21 cellular contexts compared by ENCODE assay signal in genomic region chr3:117165611-117166051, GRCh38.
DNase-seq lines count a peak whose midpoint lies in the region; ATAC-seq and TF ChIP-seq lines count a peak whose summit lies in the region.
"Had no signal": no experiment of that assay in that cellular context is flagged by ENCODE, and none has a peak within 500 bp of the region (broad histone marks: within the 10 kb centered on the region; RNA-seq: fewer than 3 reads in every experiment).

No MANE protein-coding gene starts in this region.

- H3K79me2 ChIP-seq in neural progenitor cell (ENCODE audit: low read depth): no peaks in the 10 kb centered on the region
- no peaks in the 10 kb centered on the region for H3K79me2 ChIP-seq in hepatocyte

- H3K27me3 Mint-ChIP-seq in neural progenitor cell (ENCODE audit: insufficient read depth, low read depth): no peaks in the 10 kb centered on the region
- H3K27me3 Mint-ChIP-seq in activated T-cell treated with anti-CD3 and anti-CD28 coated beads, Interleukin-2, amount 50 U/mL, for 4 hours (ENCODE audit: low read depth): no peaks in the 10 kb centered on the region

- H3K4me2 ChIP-seq in neural progenitor cell: peak overlapping the region; percentile 50
- H3K4me2 ChIP-seq in hepatocyte: no peak overlapping the region

- no peaks in the 10 kb centered on the region for H3K9me3 ChIP-seq in ectodermal cell (ENCODE audit: control insufficient read depth, low read length)
- H3K9me3 ChIP-seq in neural progenitor cell (ENCODE audit: low read depth): no peaks in the 10 kb centered on the region
- H3K9me3 ChIP-seq in hepatocyte (ENCODE audit: low read depth): no peaks in the 10 kb centered on the region
- H3K9me3 ChIP-seq: gastroesophageal sphincter, thyroid gland had no signal

- no peak for TF ChIP-seq CTCF in neural progenitor cell (IDR thresholded peaks at IDR 0.05)
- no peak for TF ChIP-seq CTCF in hepatocyte (IDR thresholded peaks at IDR 0.05; ENCODE audit: poor library complexity)

- no peaks in the 10 kb centered on the region for H3K36me3 Mint-ChIP-seq in neural progenitor cell
- no peaks in the 10 kb centered on the region for H3K36me3 Mint-ChIP-seq in activated T-cell treated with anti-CD3 and anti-CD28 coated beads, Interleukin-2, amount 50 U/mL, for 4 hours (ENCODE audit: insufficient read depth)

- H3K4me1 ChIP-seq in ectodermal cell (ENCODE audit: control insufficient read depth, insufficient read depth, low read length) (no peaks in the 10 kb centered on the region), neural progenitor cell (peaks cover 23% of the 10 kb centered on the region), hepatocyte (ENCODE audit: insufficient read depth) (no peaks in the 10 kb centered on the region)
- H3K4me1 ChIP-seq: gastroesophageal sphincter, thyroid gland had no signal

- H3F3A ChIP-seq in neural progenitor cell (ENCODE audit: low read depth): peaks cover 26% of the 10 kb centered on the region

- no peak overlapping the region for H3K4me3 ChIP-seq in ectodermal cell (ENCODE audit: insufficient read depth, low read depth, low read length)
- H3K4me3 ChIP-seq in neural progenitor cell: no peak overlapping the region
- no peak overlapping the region for H3K4me3 ChIP-seq in hepatocyte
- H3K4me3 ChIP-seq: dorsolateral prefrontal cortex, gastroesophageal sphincter, thyroid gland had no signal

- H3K9ac ChIP-seq in neural progenitor cell: no peak overlapping the region

- peak overlapping the region; percentile 95 for H3K27ac Mint-ChIP-seq in neural progenitor cell

- H2AFZ ChIP-seq in neural progenitor cell (replicated peaks) (no peak overlapping the region), hepatocyte (no peak overlapping the region)

- H3K4me3 Mint-ChIP-seq in neural progenitor cell: no peak overlapping the region
- H3K4me3 Mint-ChIP-seq in activated T-cell treated with anti-CD3 and anti-CD28 coated beads, Interleukin-2, amount 50 U/mL, for 4 hours: no peak overlapping the region

- H3K36me3 ChIP-seq in ectodermal cell (ENCODE audit: control insufficient read depth, insufficient read depth, low read length) (no peaks in the 10 kb centered on the region), neural progenitor cell (no peaks in the 10 kb centered on the region), hepatocyte (replicated peaks; ENCODE audit: insufficient read depth, low read depth) (no peaks in the 10 kb centered on the region)
- H3K36me3 ChIP-seq: gastroesophageal sphincter, thyroid gland had no signal

- peaks cover 17% of the 10 kb centered on the region for H3K4me1 Mint-ChIP-seq in neural progenitor cell
- no peaks in the 10 kb centered on the region for H3K4me1 Mint-ChIP-seq in activated T-cell treated with anti-CD3 and anti-CD28 coated beads, Interleukin-2, amount 50 U/mL, for 4 hours (ENCODE audit: low read depth)

- no peaks in the 10 kb centered on the region for H3K9me2 ChIP-seq in hepatocyte (replicated peaks; ENCODE audit: insufficient read depth)

- peak overlapping the region; percentile 79 for H3K27ac ChIP-seq in ectodermal cell (ENCODE audit: insufficient read depth, low read depth, low read length, poor library complexity, severe bottlenecking)
- H3K27ac ChIP-seq in neural progenitor cell: peak overlapping the region; percentile 82
- H3K27ac ChIP-seq in hepatocyte: no peak overlapping the region
- H3K27ac ChIP-seq: dorsolateral prefrontal cortex, gastroesophageal sphincter, thyroid gland had no signal

- WGBS in ectodermal cell, 2 experiments: 28 to 30% methylated on average over 5 of the region's 5 CpGs
- WGBS in hepatocyte (ENCODE audit: low lambda C conversion rate, missing lambda C conversion rate): 68% methylated on average over 5 of the region's 5 CpGs

- no peaks in the 10 kb centered on the region for H4K20me1 ChIP-seq in neural progenitor cell (ENCODE audit: low read depth)
- no peaks in the 10 kb centered on the region for H4K20me1 ChIP-seq in hepatocyte (ENCODE audit: insufficient read depth, poor library complexity, severe bottlenecking)

- no peaks in the 10 kb centered on the region for H3K27me3 ChIP-seq in ectodermal cell (ENCODE audit: control insufficient read depth, insufficient read depth, low read length, poor library complexity, severe bottlenecking)
- H3K27me3 ChIP-seq in neural progenitor cell: no peaks in the 10 kb centered on the region
- H3K27me3 ChIP-seq in hepatocyte: no peaks in the 10 kb centered on the region
- H3K27me3 ChIP-seq: dorsolateral prefrontal cortex, gastroesophageal sphincter, thyroid gland had no signal

- ATAC-seq in activated T-cell treated with anti-CD3 and anti-CD28 coated beads, Interleukin-2, amount 50 U/mL, for 4 hours: no peak
- ATAC-seq in HG02884 (IDR thresholded peaks at IDR 0.05; ENCODE audit: unreplicated experiment): no peak
- ATAC-seq: gastroesophageal sphincter; stimulated activated naive CD8-positive, alpha-beta T cell treated with anti-CD3 and anti-CD28 coated beads, Interleukin-15, Interleukin-2, amounts not matched to agents 100 U/mL and 50 U/mL, for 24 hours had no signal

- peaks cover 5% of the 10 kb centered on the region for H3K9me3 Mint-ChIP-seq in neural progenitor cell
- H3K9me3 Mint-ChIP-seq in activated T-cell treated with anti-CD3 and anti-CD28 coated beads, Interleukin-2, amount 50 U/mL, for 4 hours: peaks cover 9% of the 10 kb centered on the region

- DNase-seq in ELF-1 (ENCODE audit: low read depth, low spot score) (peak; percentile 80), M059J (ENCODE audit: low read depth) (peak; percentile 2), neural progenitor cell (ENCODE audit: low spot score) (peak; percentile 81), hepatocyte (ENCODE audit: low spot score) (no peak), T-helper 2 cell (no peak)
- no peak for DNase-seq in activated T-cell treated with anti-CD3 and anti-CD28 coated beads, Interleukin-2, amount 50 U/mL, for 4 hours
- DNase-seq: activated T-cell treated with anti-CD3 and anti-CD28 coated beads, Interleukin-2, amount 50 U/mL, for 1 hour; amygdala; caudate nucleus; dorsolateral prefrontal cortex; erythroblast; NCI-H2081; NCI-H524 treated with DMSO at 0.1 percent for 48 hours; occipital lobe; stimulated activated CD4-positive, alpha-beta T cell treated with anti-CD3 and anti-CD28 coated beads, Interleukin-4, amount 100 ng/mL, for 4 hours; stimulated activated naive CD8-positive, alpha-beta T cell treated with anti-CD3 and anti-CD28 coated beads, Interleukin-15, Interleukin-2, amounts not matched to agents 100 U/mL and 50 U/mL, for 24 hours; SW 1271; thyroid gland had no signal

Comparison
In these comparisons a context has a peak if more than half of its experiments do, and no peak if none do; other contexts are left out.
1. DNase-seq: peak in ELF-1 (single experiment), M059J (single experiment) and neural progenitor cell (single experiment); none in hepatocyte (single experiment), activated T-cell treated with anti-CD3 and anti-CD28 coated beads, Interleukin-2, amount 50 U/mL, for 4 hours (single experiment) and T-helper 2 cell (0 of 5).